In genomic region chr3:72247126-72247525, GRCh38 we compare ENCODE assay signal across 18 cellular contexts.
"Had no signal": no experiment of that assay in that cellular context is flagged by ENCODE, and none has a peak within 500 bp of the region (broad histone marks: within the 10 kb centered on the region; RNA-seq: fewer than 3 reads in every experiment).

No MANE protein-coding gene starts in this region.

- H3K27ac Mint-ChIP-seq: activated CD4-positive, alpha-beta memory T cell treated with anti-CD3 and anti-CD28 coated beads for 36 hours; activated CD4-positive, alpha-beta T cell treated with anti-CD3 and anti-CD28 coated beads for 36 hours; activated naive CD4-positive, alpha-beta T cell treated with anti-CD3 and anti-CD28 coated beads for 36 hours; activated T-helper 1 cell treated with anti-CD3 and anti-CD28 coated beads, Interleukin-12 subunit alpha, Interleukin-12 subunit beta, Interleukin-2, Interleukin-4 antibody, amounts not matched to agents 30 ng/mL and 10 ng/mL and 1 ng/mL, durations not matched to agents 14 hours and 24 hours and 36 hours; natural killer cell treated with Interleukin-12 subunit alpha and Interleukin-12 subunit beta and Interleukin-15 and Interleukin-18, amount 100 ng/mL, for 72 hours had no signal

- H3K9me3 ChIP-seq: spleen, transverse colon, vagina had no signal

- ATAC-seq: activated CD4-positive, alpha-beta T cell treated with anti-CD3 and anti-CD28 coated beads for 36 hours; foreskin keratinocyte had no signal

- H3K9me3 Mint-ChIP-seq: activated CD4-positive, alpha-beta memory T cell treated with anti-CD3 and anti-CD28 coated beads for 36 hours; activated naive CD4-positive, alpha-beta T cell treated with anti-CD3 and anti-CD28 coated beads for 36 hours; activated T-helper 1 cell treated with anti-CD3 and anti-CD28 coated beads, Interleukin-12 subunit alpha, Interleukin-12 subunit beta, Interleukin-2, Interleukin-4 antibody, amounts not matched to agents 30 ng/mL and 10 ng/mL and 1 ng/mL, durations not matched to agents 14 hours and 24 hours and 36 hours; natural killer cell treated with Interleukin-12 subunit alpha and Interleukin-12 subunit beta and Interleukin-15 and Interleukin-18, amount 100 ng/mL, for 72 hours had no signal

- H3K4me1 Mint-ChIP-seq: activated CD4-positive, alpha-beta T cell treated with anti-CD3 and anti-CD28 coated beads for 36 hours had no signal

- H2AFZ ChIP-seq: hepatocyte, parathyroid adenoma had no signal

- H3K4me3 Mint-ChIP-seq: activated CD4-positive, alpha-beta memory T cell treated with anti-CD3 and anti-CD28 coated beads for 36 hours; activated CD4-positive, alpha-beta T cell treated with anti-CD3 and anti-CD28 coated beads for 36 hours; activated naive CD4-positive, alpha-beta T cell treated with anti-CD3 and anti-CD28 coated beads for 36 hours; activated T-helper 1 cell treated with anti-CD3 and anti-CD28 coated beads, Interleukin-12 subunit alpha, Interleukin-12 subunit beta, Interleukin-2, Interleukin-4 antibody, amounts not matched to agents 30 ng/mL and 10 ng/mL and 1 ng/mL, durations not matched to agents 14 hours and 24 hours and 36 hours; natural killer cell treated with Interleukin-12 subunit alpha and Interleukin-12 subunit beta and Interleukin-15 and Interleukin-18, amount 100 ng/mL, for 72 hours had no signal

- H3K36me3 Mint-ChIP-seq: activated CD4-positive, alpha-beta memory T cell treated with anti-CD3 and anti-CD28 coated beads for 36 hours; natural killer cell treated with Interleukin-12 subunit alpha and Interleukin-12 subunit beta and Interleukin-15 and Interleukin-18, amount 100 ng/mL, for 72 hours had no signal

- H3K4me2 ChIP-seq: hepatocyte had no signal

- H3K27me3 ChIP-seq: cardiac muscle cell, transverse colon, vagina had no signal

- H3K27ac ChIP-seq: cardiac muscle cell, foreskin keratinocyte, hepatocyte, parathyroid adenoma, spleen, vagina had no signal

- H3K4me1 ChIP-seq: foreskin keratinocyte, parathyroid adenoma had no signal

- H3K9ac ChIP-seq: parathyroid adenoma had no signal

- H3K27me3 Mint-ChIP-seq: activated CD4-positive, alpha-beta memory T cell treated with anti-CD3 and anti-CD28 coated beads for 36 hours; activated CD4-positive, alpha-beta T cell treated with anti-CD3 and anti-CD28 coated beads for 36 hours had no signal

- DNase-seq: activated CD4-positive, alpha-beta memory T cell treated with anti-CD3 and anti-CD28 coated beads for 36 hours; activated CD4-positive, alpha-beta T cell treated with anti-CD3 and anti-CD28 coated beads for 36 hours; activated naive CD4-positive, alpha-beta T cell treated with anti-CD3 and anti-CD28 coated beads for 36 hours; activated T-cell treated with anti-CD3 and anti-CD28 coated beads for 4 hours; foreskin keratinocyte; left cardiac atrium; mesendoderm; spleen; stimulated activated CD4-positive, alpha-beta T cell treated with anti-CD3 and anti-CD28 coated beads, Interleukin-4, amount 100 ng/mL, for 4 hours; stimulated activated naive CD4-positive, alpha-beta T cell; SW 1271; transverse colon had no signal

- H3K79me2 ChIP-seq: hepatocyte, parathyroid adenoma had no signal

- H3K4me3 ChIP-seq: cardiac muscle cell, hepatocyte, spleen, transverse colon, vagina had no signal

- H3K36me3 ChIP-seq: cardiac muscle cell, spleen, transverse colon, vagina had no signal
